ENCODE assay signal across 8 cellular contexts in the genomic region with DNA sequence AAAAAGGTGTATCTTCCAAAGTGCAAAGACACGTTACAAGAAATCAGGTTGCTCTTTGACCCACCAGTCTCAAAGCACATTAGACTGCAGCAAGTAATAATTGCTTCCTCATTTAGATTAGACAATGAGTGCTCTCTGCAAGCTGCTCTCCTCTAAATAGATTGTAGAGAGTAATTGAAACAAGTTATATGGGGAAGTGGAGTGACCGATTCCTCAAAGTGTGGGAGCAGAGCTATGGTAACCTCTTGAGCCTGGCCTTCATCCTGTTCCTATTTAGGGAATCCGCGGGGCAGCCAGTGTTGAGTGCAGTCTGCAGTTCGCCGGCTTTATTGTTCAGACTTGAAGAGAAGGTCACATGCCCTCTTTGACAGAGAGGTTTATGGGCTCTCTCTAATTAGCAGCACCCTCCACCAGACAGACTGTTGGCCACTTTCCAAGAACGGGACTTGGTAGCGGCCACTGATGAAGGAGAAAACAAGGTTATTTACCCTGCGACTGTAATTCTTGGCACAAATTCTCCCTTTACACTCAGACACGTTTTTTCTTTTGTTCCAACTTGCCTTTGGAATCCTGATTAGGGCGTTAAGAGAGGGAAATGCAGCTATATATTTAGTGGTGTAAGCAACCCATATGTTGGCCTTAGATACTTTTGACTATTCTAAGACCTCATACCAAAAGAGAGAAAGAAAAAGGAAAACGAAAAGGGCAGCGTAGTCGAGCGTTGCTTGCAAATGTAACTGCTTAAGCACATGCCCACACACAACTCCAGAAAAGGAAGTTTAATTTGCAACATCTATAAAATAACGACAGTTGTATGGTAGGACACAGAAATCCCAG.
A peak's percentile ranks its signal among the peaks of the same experiment; 100 is the strongest.
DNase-seq lines count a peak whose midpoint lies in the region; ATAC-seq and TF ChIP-seq lines count a peak whose summit lies in the region.

No MANE protein-coding gene starts in this region.

- intact Hi-C loops in cardiac septum (cut with DNase I) (loop anchor here (1.0 to 2.0 kb wide), 5 partner anchors 108 to 462 kb away; partner anchors contain the start of genes JMJD1C and REEP3), ovary (cut with DNase I) (loop anchor here in 2 of 4 donors (2.0 to 10.0 kb wide), 3 partner anchors 108 to 414 kb away; partner anchors contain the start of genes JMJD1C (in 1 of the 2) and REEP3 (in 1 of the 2))

- no peaks in the 10 kb centered on the region for H3K9me3 ChIP-seq in ovary

- TF ChIP-seq POLR2A in ovary (IDR thresholded peaks at IDR 0.05): no peak

- ATAC-seq in GM19372 (IDR thresholded peaks at IDR 0.05; ENCODE audit: low read depth, unreplicated experiment) (peak; percentile 19), HG03432 (IDR thresholded peaks at IDR 0.05; ENCODE audit: unreplicated experiment) (peak; percentile 30)

- no peak for TF ChIP-seq EP300 in ovary (IDR thresholded peaks at IDR 0.05)

- no peak for TF ChIP-seq CTCF in ovary (IDR thresholded peaks at IDR 0.05)

- H3K4me1 ChIP-seq in ovary (ENCODE audit: insufficient read depth): peaks cover 7% of the 10 kb centered on the region

- no peaks in the 10 kb centered on the region for H3K36me3 ChIP-seq in ovary

- 1 to 3% (median 3%) methylated on average over 16 of the region's 16 CpGs for WGBS in adipose tissue, 3 donors
- WGBS in ovary, 3 donors: 1% methylated on average over 16 of the region's 16 CpGs

- DNase-seq in D341Med (ENCODE audit: low spot score) (peak; percentile 58), NCI-H510A (lab: John Stamatoyannopoulos, UW) (peak; percentile 80), cardiac septum (ENCODE audit: low spot score) (peak; percentile 83), ovary (peak; percentile 35 to 55 (median 52))
- no peak for DNase-seq in effector CD8-positive, alpha-beta T cell (lab: John Stamatoyannopoulos, UW)

- H3K27me3 ChIP-seq in ovary: no peaks in the 10 kb centered on the region

- peak overlapping the region; percentile 57 for H3K4me3 ChIP-seq in ovary

- H3K27ac ChIP-seq in adipose tissue (ENCODE audit: low read depth, low read length) (peak overlapping the region; percentile 99), ovary (peak overlapping the region; percentile 87 to 92)
